Comparison of ENCODE assay signal across 13 cellular contexts in genomic region chr18:68438983-68439382, GRCh38.
A peak's percentile ranks its signal among the peaks of the same experiment; 100 is the strongest.
DNase-seq lines count a peak whose midpoint lies in the region; TF ChIP-seq lines count a peak whose summit lies in the region.
"Had no signal": no experiment of that assay in that cellular context is flagged by ENCODE, and none has a peak within 500 bp of the region (broad histone marks: within the 10 kb centered on the region; RNA-seq: fewer than 3 reads in every experiment).

No MANE protein-coding gene starts in this region.

- no peak overlapping the region for H3K4me3 Mint-ChIP-seq in neural progenitor cell
- H3K4me3 Mint-ChIP-seq in progenitor cell of endocrine pancreas (ENCODE audit: low read depth): no peak overlapping the region
- H3K4me3 Mint-ChIP-seq: central memory CD8-positive, alpha-beta T cell; T-helper 1 cell treated with Interleukin-12 subunit alpha and Interleukin-12 subunit beta and Interleukin-4 antibody, amounts not matched to agents 30 μg/mL and 1 μg/mL, for 36 hours had no signal

- DNase-seq in MM.1S (peak; percentile 31), fibroblast of lung (ENCODE audit: low read depth in 2 of 2) (peak; percentile 75 to 78), neural progenitor cell (ENCODE audit: low spot score) (peak; percentile 72), NCI-H2196 (lab: John Stamatoyannopoulos, UW; ENCODE audit: unreplicated experiment) (no peak), progenitor cell of endocrine pancreas (ENCODE audit: low spot score, unreplicated experiment) (no peak), RPMI8226 (no peak), DMS79 (lab: John Stamatoyannopoulos, UW) (no peak)
- DNase-seq: activated CD8-positive, alpha-beta memory T cell treated with anti-CD3 and anti-CD28 coated beads, Interleukin-2, amount 50 U/mL, for 48 hours; NCI-H2171; posterior cingulate gyrus had no signal

- H3K27ac ChIP-seq in BLaER1 (no peak overlapping the region), MM.1S (ENCODE audit: low read length) (no peak overlapping the region), fibroblast of lung (ENCODE audit: insufficient read depth, low read length) (peak overlapping the region; percentile 83), neural progenitor cell (peak overlapping the region; percentile 24)

- H3K27me3 Mint-ChIP-seq in neural progenitor cell (ENCODE audit: insufficient read depth, low read depth) (no peaks in the 10 kb centered on the region), progenitor cell of endocrine pancreas (no peaks in the 10 kb centered on the region)
- H3K27me3 Mint-ChIP-seq: central memory CD8-positive, alpha-beta T cell had no signal

- H3K36me3 Mint-ChIP-seq in neural progenitor cell (peaks cover 5% of the 10 kb centered on the region), progenitor cell of endocrine pancreas (ENCODE audit: insufficient read depth) (no peaks in the 10 kb centered on the region)

- H3K27me3 ChIP-seq in BLaER1 (no peaks in the 10 kb centered on the region), MM.1S (replicated peaks; ENCODE audit: insufficient read depth, low read length) (no peaks in the 10 kb centered on the region), fibroblast of lung (ENCODE audit: control insufficient read depth, insufficient read depth, low read length) (no peaks in the 10 kb centered on the region), neural progenitor cell (no peaks in the 10 kb centered on the region)

- TF ChIP-seq CTCF in MM.1S (IDR thresholded peaks at IDR 0.05; ENCODE audit: low read length) (no peak), fibroblast of lung (conservative IDR thresholded peaks at IDR 0.05 in 1 of 2, IDR thresholded peaks at IDR 0.05 in 1 of 2; ENCODE audit: low read depth in 1 of 2, low read length in 2 of 2) (no peak), neural progenitor cell (IDR thresholded peaks at IDR 0.05) (no peak), progenitor cell of endocrine pancreas (IDR thresholded peaks at IDR 0.05; ENCODE audit: unreplicated experiment) (no peak)

- H2AFZ ChIP-seq in MM.1S (ENCODE audit: low read length) (0 out of 2 replicates have a peak overlapping the region, but pooled peaks have one; percentile 23), fibroblast of lung (ENCODE audit: low read length) (no peak overlapping the region), neural progenitor cell (replicated peaks) (no peak overlapping the region)

- peaks cover 30% of the 10 kb centered on the region for H3K4me1 ChIP-seq in BLaER1
- H3K4me1 ChIP-seq in MM.1S (ENCODE audit: low read length): peaks cover 9% of the 10 kb centered on the region; the same call in 1 of the 2 replicates
- H3K4me1 ChIP-seq in fibroblast of lung (ENCODE audit: control insufficient read depth, extremely low read depth, insufficient read depth, low read length): peaks cover 9% of the 10 kb centered on the region
- H3K4me1 ChIP-seq in neural progenitor cell: peaks cover 24% of the 10 kb centered on the region

- peak overlapping the region; percentile 64 for H3K27ac Mint-ChIP-seq in neural progenitor cell
- no peak overlapping the region for H3K27ac Mint-ChIP-seq in progenitor cell of endocrine pancreas
- H3K27ac Mint-ChIP-seq: T-helper 1 cell treated with Interleukin-12 subunit alpha and Interleukin-12 subunit beta and Interleukin-4 antibody, amounts not matched to agents 30 μg/mL and 1 μg/mL, for 36 hours had no signal

- H3K9ac ChIP-seq in BLaER1: no peak overlapping the region
- no peak overlapping the region for H3K9ac ChIP-seq in MM.1S (ENCODE audit: low read length)
- no peak overlapping the region for H3K9ac ChIP-seq in fibroblast of lung (ENCODE audit: insufficient read depth, low read length)
- no peak overlapping the region for H3K9ac ChIP-seq in neural progenitor cell

- no peaks in the 10 kb centered on the region for H3K9me2 ChIP-seq in MM.1S (replicated peaks; ENCODE audit: insufficient read depth, low read length)

- H4K20me1 ChIP-seq in BLaER1 (no peaks in the 10 kb centered on the region), MM.1S (ENCODE audit: insufficient read depth, low read length) (no peaks in the 10 kb centered on the region), fibroblast of lung (ENCODE audit: control insufficient read depth, extremely low read depth, insufficient read depth, low read length) (no peaks in the 10 kb centered on the region), neural progenitor cell (ENCODE audit: low read depth) (no peaks in the 10 kb centered on the region)

- H3K9me3 Mint-ChIP-seq in neural progenitor cell: peaks cover 11% of the 10 kb centered on the region
- H3K9me3 Mint-ChIP-seq in progenitor cell of endocrine pancreas (ENCODE audit: low read depth): peaks cover 9% of the 10 kb centered on the region

- no peak overlapping the region for H3K4me3 ChIP-seq in BLaER1
- no peak overlapping the region for H3K4me3 ChIP-seq in MM.1S (ENCODE audit: low read length)
- no peak overlapping the region for H3K4me3 ChIP-seq in fibroblast of lung (replicated peaks in 1 of 4; ENCODE audit: control extremely low read depth in 1 of 4, insufficient read depth in 1 of 4, low read depth in 3 of 4, low read length in 4 of 4)
- H3K4me3 ChIP-seq in neural progenitor cell: no peak overlapping the region

- H3K4me1 Mint-ChIP-seq in neural progenitor cell (peaks cover 19% of the 10 kb centered on the region), progenitor cell of endocrine pancreas (ENCODE audit: low read depth) (peaks cover 2% of the 10 kb centered on the region)

- H3F3A ChIP-seq in MM.1S (ENCODE audit: insufficient read depth, low read length) (peaks cover 6% of the 10 kb centered on the region; the same call in 1 of the 2 replicates), neural progenitor cell (ENCODE audit: low read depth) (no peaks in the 10 kb centered on the region)

- H3K79me2 ChIP-seq in MM.1S (ENCODE audit: low read length) (no peaks in the 10 kb centered on the region), fibroblast of lung (ENCODE audit: control insufficient read depth, insufficient read depth, low read length) (no peaks in the 10 kb centered on the region), neural progenitor cell (ENCODE audit: low read depth) (no peaks in the 10 kb centered on the region)

- H3K4me2 ChIP-seq in BLaER1 (peak overlapping the region; percentile 43), MM.1S (ENCODE audit: low read depth, low read length) (peak overlapping the region; percentile 16; the same call in 1 of the 2 replicates), fibroblast of lung (ENCODE audit: extremely low read depth, insufficient read depth, low read length) (no peak overlapping the region), neural progenitor cell (peak overlapping the region; percentile 5)

- H3K9me3 ChIP-seq in BLaER1 (peaks cover 18% of the 10 kb centered on the region), MM.1S (replicated peaks; ENCODE audit: insufficient read depth, low read length) (no peaks in the 10 kb centered on the region), fibroblast of lung (ENCODE audit: control insufficient read depth, insufficient read depth, low read depth, low read length) (no peaks in the 10 kb centered on the region), neural progenitor cell (ENCODE audit: low read depth) (no peaks in the 10 kb centered on the region)

- no peaks in the 10 kb centered on the region for H3K36me3 ChIP-seq in BLaER1
- no peaks in the 10 kb centered on the region for H3K36me3 ChIP-seq in MM.1S (replicated peaks; ENCODE audit: insufficient read depth, low read length)
- peaks cover 1% of the 10 kb centered on the region for H3K36me3 ChIP-seq in fibroblast of lung (ENCODE audit: control insufficient read depth, insufficient read depth, low read length)
- H3K36me3 ChIP-seq in neural progenitor cell: no peaks in the 10 kb centered on the region

Comparison
In these comparisons a context has a peak if more than half of its experiments do, and no peak if none do; other contexts are left out.
1. H3K27ac ChIP-seq: peak in fibroblast of lung (single experiment) and neural progenitor cell (single experiment); none in BLaER1 (single experiment) and MM.1S (single experiment).
2. DNase-seq: peak in MM.1S (single experiment), fibroblast of lung (2 of 2) and neural progenitor cell (single experiment); none in NCI-H2196 (single experiment), progenitor cell of endocrine pancreas (single experiment), RPMI8226 (single experiment) and DMS79 (single experiment).